In genomic region chr12:50613463-50613862, GRCh38 we compare ENCODE assay signal across 20 cellular contexts.
DNase-seq lines count a peak whose midpoint lies in the region; ATAC-seq and TF ChIP-seq lines count a peak whose summit lies in the region.
"Had no signal": no experiment of that assay in that cellular context is flagged by ENCODE, and none has a peak within 500 bp of the region (broad histone marks: within the 10 kb centered on the region; RNA-seq: fewer than 3 reads in every experiment).

No MANE protein-coding gene starts in this region.

- H3K27me3 ChIP-seq in HCT116 (ENCODE audit: insufficient read depth, low read length) (no peaks in the 10 kb centered on the region), heart left ventricle (no peaks in the 10 kb centered on the region)
- H3K27me3 ChIP-seq: colonic mucosa, MG63, pancreas, right lobe of liver, testis had no signal

- H3K36me3 ChIP-seq in HCT116 (ENCODE audit: control insufficient read depth in 1 of 2, insufficient read depth in 2 of 2, low read length in 2 of 2) (no peaks in the 10 kb centered on the region), heart left ventricle (no peaks in the 10 kb centered on the region)
- H3K36me3 ChIP-seq: colonic mucosa, MG63, pancreas, right lobe of liver had no signal

- H3K4me1 ChIP-seq in HCT116 (ENCODE audit: control insufficient read depth in 1 of 2, insufficient read depth in 2 of 2, low read length in 2 of 2) = peaks cover 29 to 51% of the 10 kb centered on the region in 2 experiments
- H3K4me1 ChIP-seq in heart left ventricle = peaks cover 0 to 70% (median 42%) of the 10 kb centered on the region in 12 donors

- H3K9me3 ChIP-seq in HCT116 (ENCODE audit: control insufficient read depth in 1 of 2, insufficient read depth in 1 of 2, low read depth in 1 of 2, low read length in 2 of 2) (no peaks in the 10 kb centered on the region), heart left ventricle (no peaks in the 10 kb centered on the region)
- H3K9me3 ChIP-seq: colonic mucosa, MG63, pancreas, right lobe of liver, testis had no signal

- WGBS in heart left ventricle, 4 donors = 90 to 92% (median 91%) methylated on average over 4 of the region's 4 CpGs

- TF ChIP-seq CTCF in HCT116 (IDR thresholded peaks at IDR 0.05 in 2 of 3, conservative IDR thresholded peaks at IDR 0.05 in 1 of 3; ENCODE audit: borderline replicate concordance in 1 of 3, insufficient read depth in 1 of 3, low read depth in 2 of 3, low read length in 2 of 3) = no peak
- no peak for TF ChIP-seq CTCF in heart left ventricle (IDR thresholded peaks at IDR 0.05)

- H3K4me3 ChIP-seq in HCT116 (replicated peaks in 1 of 2; ENCODE audit: low read depth in 1 of 2, low read length in 2 of 2) (no peak overlapping the region), heart left ventricle (no peak overlapping the region)
- H3K4me3 ChIP-seq: colonic mucosa, MG63, pancreas, right lobe of liver, testis had no signal

- intact Hi-C loops in HCT116 (cut with micrococcal nuclease) = no loop called here
- intact Hi-C loops in heart left ventricle (cut with DNase I) = no loop called here

- H3K4me2 ChIP-seq in HCT116 (ENCODE audit: low read length) = peak overlapping the region; percentile 69

- H3K9me2 ChIP-seq in HCT116 (ENCODE audit: insufficient read depth) = no peaks in the 10 kb centered on the region

- DNase-seq in HCT116 (ENCODE audit: low read depth, low spot score) (no peak), left lobe of liver (ENCODE audit: low spot score) (no peak), substantia nigra (lab: John Stamatoyannopoulos, UW) (no peak), NCI-H128 (lab: John Stamatoyannopoulos, UW; ENCODE audit: unreplicated experiment) (no peak), heart left ventricle (no peak)
- DNase-seq: activated CD4-positive, alpha-beta T cell treated with anti-CD3 and anti-CD28 coated beads for 36 hours; activated T-cell treated with anti-CD3 and anti-CD28 coated beads, Interleukin-2, amount 50 U/mL, for 72 hours; CD8-positive, alpha-beta T cell; colonic mucosa; MG63; naive thymus-derived CD4-positive, alpha-beta T cell; NCI-H1436 treated with DMSO at 0.1 percent for 48 hours; NCI-H2171 treated with DMSO at 0.1 percent for 48 hours; NCI-H748 treated with DMSO at 0.1 percent for 48 hours; pancreas; right lobe of liver had no signal

- H4K20me1 ChIP-seq in HCT116 (ENCODE audit: insufficient read depth) = no peaks in the 10 kb centered on the region

- H3K9ac ChIP-seq in HCT116 (ENCODE audit: low read length) = no peak overlapping the region

- TF ChIP-seq POLR2A in HCT116 (IDR thresholded peaks at IDR 0.05; ENCODE audit: borderline replicate concordance, extremely low read depth, insufficient read depth, insufficient read length) = no peak
- TF ChIP-seq POLR2A in heart left ventricle (IDR thresholded peaks at IDR 0.05) = no peak

- H2AFZ ChIP-seq in HCT116 (ENCODE audit: low read depth, low read length, poor library complexity, severe bottlenecking) = no peak overlapping the region

- ATAC-seq in HCT116 (no peak), left lobe of liver (peak; percentile 24), heart left ventricle (no peak), HG02798 (IDR thresholded peaks at IDR 0.05; ENCODE audit: poor library complexity, unreplicated experiment) (no peak)
- ATAC-seq: activated CD4-positive, alpha-beta T cell treated with anti-CD3 and anti-CD28 coated beads for 36 hours; activated T-cell treated with anti-CD3 and anti-CD28 coated beads, Interleukin-2, amount 50 U/mL, for 72 hours; CD8-positive, alpha-beta T cell; naive thymus-derived CD4-positive, alpha-beta T cell; Right ventricle myocardium inferior had no signal

- no peak for TF ChIP-seq RAD21 in HCT116 (IDR thresholded peaks at IDR 0.05; ENCODE audit: low read depth)

- CTCF ChIA-PET in HCT116 (lab: Charles Lee) = no interaction called here

- H3K27ac ChIP-seq in HCT116 (ENCODE audit: low read depth, low read length) (peak overlapping the region; percentile 39; the same call in 1 of the 2 replicates), angular gyrus (ENCODE audit: low read depth, low read length) (peak overlapping the region; percentile 10), substantia nigra (ENCODE audit: low read depth, low read length, poor library complexity, severe bottlenecking) (peak overlapping the region; percentile 71), heart left ventricle (no peak overlapping the region)
- H3K27ac ChIP-seq: colonic mucosa, right lobe of liver had no signal

- POLR2A ChIA-PET in HCT116 (lab: Charles Lee) = no interaction called here

- BruUV-seq in HCT116 (replicated peaks; lab: Mats Ljungman, UMichigan) = no TSS peak

- peaks cover 25% of the 10 kb centered on the region for H3K79me2 ChIP-seq in HCT116 (ENCODE audit: insufficient read depth, low read length)

- RAD21 ChIA-PET in HCT116 (lab: Charles Lee; ENCODE audit: low non-redundant PET in 1 of 2, low total read pairs in 2 of 2, uncharacterized antibody in 2 of 2, unreplicated experiment in 2 of 2) = no interaction called here

TF ChIP-seq in HCT116, 20 proteins besides CTCF, POLR2A, EP300 and RAD21:
- TF ChIP-seq ZNF274 (IDR thresholded peaks at IDR 0.05; ENCODE audit: low read depth, low read length) (no peak), MAX (IDR thresholded peaks at IDR 0.05) (no peak), ELF1 (IDR thresholded peaks at IDR 0.05; ENCODE audit: borderline replicate concordance, low read depth) (no peak), YY1 (IDR thresholded peaks at IDR 0.05; ENCODE audit: extremely low read depth, insufficient replicate concordance, low read depth, low read length) (no peak), CBX3 (IDR thresholded peaks at IDR 0.05; ENCODE audit: low read depth) (no peak), ZFX (IDR thresholded peaks at IDR 0.05) (no peak), SP1 (IDR thresholded peaks at IDR 0.05; ENCODE audit: low read depth) (no peak), SIN3A (IDR thresholded peaks at IDR 0.05; ENCODE audit: low read depth) (no peak), ZBTB33 (IDR thresholded peaks at IDR 0.05; ENCODE audit: extremely low read depth, insufficient replicate concordance, low read length) (no peak), CEBPB (IDR thresholded peaks at IDR 0.05; ENCODE audit: low read depth) (no peak), REST (IDR thresholded peaks at IDR 0.05; ENCODE audit: low read depth) (no peak), JUND (IDR thresholded peaks at IDR 0.05) (no peak), SRF (IDR thresholded peaks at IDR 0.05; ENCODE audit: low read depth) (no peak), EZH2 (IDR thresholded peaks at IDR 0.05) (no peak), FOSL1 (IDR thresholded peaks at IDR 0.05; ENCODE audit: low read depth) (no peak), EGR1 (IDR thresholded peaks at IDR 0.05; ENCODE audit: low read depth) (no peak), POLR2AphosphoS5 (IDR thresholded peaks at IDR 0.05; ENCODE audit: low read depth, low read length) (no peak)

Comparison
In these comparisons a context has a peak if more than half of its experiments do, and no peak if none do; other contexts are left out.
1. H3K27ac ChIP-seq: peak in HCT116 (single experiment), angular gyrus (single experiment) and substantia nigra (single experiment); none in heart left ventricle (0 of 12).